ENCODE assay signal across 9 cellular contexts in genomic region chr6:109491207-109491938, GRCh38. TPM values are rescaled to one million over a fixed set of nuclear protein-coding genes. Genes with fewer than 3 reads are reported as not detected.
DNase-seq lines count a peak whose midpoint lies in the region; ATAC-seq and TF ChIP-seq lines count a peak whose summit lies in the region.
"Had no signal": no experiment of that assay in that cellular context is flagged by ENCODE, and none has a peak within 500 bp of the region (broad histone marks: within the 10 kb centered on the region; RNA-seq: fewer than 3 reads in every experiment).

No MANE protein-coding gene starts in this region.

- no peaks in the 10 kb centered on the region for H3K36me3 ChIP-seq in tibial artery

- in situ Hi-C loops in Caki2 (cut with HindIII; ENCODE audit: low pct_unique_long_range_greater_than_20kb, low sequenced_read_pairs) = no loop called here

- H3K9me3 ChIP-seq in tibial artery = no peaks in the 10 kb centered on the region

- DNase-seq in Caki2 (ENCODE audit: low read depth) (peak; percentile 52), HCEC 1CT (peak; percentile 27), kidney tubule cell (ENCODE audit: low spot score) (peak; percentile 21), NCI-H526 treated with DMSO at 0.1 percent for 48 hours (lab: John Stamatoyannopoulos, UW) (no peak), NOMO-1 treated with DMSO at 0.1 percent for 48 hours (lab: John Stamatoyannopoulos, UW; ENCODE audit: unreplicated experiment) (no peak), tibial artery (no peak)
- DNase-seq in T-helper 2 cell treated with Interferon-gamma antibody and Interleukin-4, amounts not matched to agents 5 μg/mL and 100 μg/mL, for 36 hours (ENCODE audit: low spot score) = peak; percentile 60

- H3K9me3 Mint-ChIP-seq in T-helper 2 cell treated with Interferon-gamma antibody and Interleukin-4, amounts not matched to agents 5 μg/mL and 100 μg/mL, for 36 hours = no peaks in the 10 kb centered on the region
- H3K9me3 Mint-ChIP-seq: neural crest cell had no signal

- peak overlapping the region; percentile 75 for H3K4me3 Mint-ChIP-seq in T-helper 2 cell treated with Interferon-gamma antibody and Interleukin-4, amounts not matched to agents 5 μg/mL and 100 μg/mL, for 36 hours
- H3K4me3 Mint-ChIP-seq: neural crest cell had no signal

- peaks cover 3% of the 10 kb centered on the region for H3K27me3 Mint-ChIP-seq in T-helper 2 cell treated with Interferon-gamma antibody and Interleukin-4, amounts not matched to agents 5 μg/mL and 100 μg/mL, for 36 hours (ENCODE audit: low read depth)

- no peak overlapping the region for H3K27ac ChIP-seq in tibial artery

- intact Hi-C loops in tibial artery (cut with DNase I; ENCODE audit: low total_unique reads) = no loop called here

- no peak for TF ChIP-seq CTCF in tibial artery (IDR thresholded peaks at IDR 0.05)

- H3K27ac Mint-ChIP-seq in T-helper 2 cell treated with Interferon-gamma antibody and Interleukin-4, amounts not matched to agents 5 μg/mL and 100 μg/mL, for 36 hours = peak overlapping the region; percentile 98

- H3K4me1 ChIP-seq in tibial artery = no peaks in the 10 kb centered on the region

- H3K27me3 ChIP-seq in tibial artery = no peaks in the 10 kb centered on the region

- no peak overlapping the region for H3K4me3 ChIP-seq in tibial artery

- H3K36me3 Mint-ChIP-seq in T-helper 2 cell treated with Interferon-gamma antibody and Interleukin-4, amounts not matched to agents 5 μg/mL and 100 μg/mL, for 36 hours (ENCODE audit: low read depth) = peaks cover 1% of the 10 kb centered on the region

- no peak for ATAC-seq in GM19023 (IDR thresholded peaks at IDR 0.05; ENCODE audit: unreplicated experiment)

- H3K4me1 Mint-ChIP-seq in T-helper 2 cell treated with Interferon-gamma antibody and Interleukin-4, amounts not matched to agents 5 μg/mL and 100 μg/mL, for 36 hours (ENCODE audit: low read depth) = peaks cover 55% of the 10 kb centered on the region

RNA-seq across cellular contexts. Expression of gene ZBTB24, which starts 8.4 kb away (rescaled TPM):
- total RNA-seq in Caki2 (2014; rRNA removed; shearing (Covaris generic); ENCODE audit: low replicate concordance) = 2.4 and 6.4 TPM in 2 replicates

RNA-seq across cellular contexts. Expression of gene MICAL1, which starts 35.8 kb away (rescaled TPM):
- total RNA-seq in Caki2 (2014; rRNA removed; shearing (Covaris generic); ENCODE audit: low replicate concordance) = 13.5 and 23.9 TPM in 2 replicates

RNA-seq across cellular contexts. Expression of gene SMPD2, which starts 50.8 kb away (rescaled TPM):
- 17.6 and 30.4 TPM in 2 replicates for total RNA-seq in Caki2 (2014; rRNA removed; shearing (Covaris generic); ENCODE audit: low replicate concordance)

RNA-seq across cellular contexts. Expression of gene PPIL6, which starts 50.9 kb away (rescaled TPM):
- 3.5 and 13.2 TPM in 2 replicates for total RNA-seq in Caki2 (2014; rRNA removed; shearing (Covaris generic); ENCODE audit: low replicate concordance)

Comparison
In these comparisons a context has a peak if more than half of its experiments do, and no peak if none do; other contexts are left out.
1. DNase-seq: peak in Caki2 (single experiment), HCEC 1CT (single experiment), T-helper 2 cell treated with Interferon-gamma antibody and Interleukin-4, amounts not matched to agents 5 μg/mL and 100 μg/mL, for 36 hours (single experiment) and kidney tubule cell (single experiment); none in NCI-H526 treated with DMSO at 0.1 percent for 48 hours (single experiment), NOMO-1 treated with DMSO at 0.1 percent for 48 hours (single experiment) and tibial artery (0 of 2).